Comparison of ENCODE assay signal across 15 cellular contexts in the genomic region with DNA sequence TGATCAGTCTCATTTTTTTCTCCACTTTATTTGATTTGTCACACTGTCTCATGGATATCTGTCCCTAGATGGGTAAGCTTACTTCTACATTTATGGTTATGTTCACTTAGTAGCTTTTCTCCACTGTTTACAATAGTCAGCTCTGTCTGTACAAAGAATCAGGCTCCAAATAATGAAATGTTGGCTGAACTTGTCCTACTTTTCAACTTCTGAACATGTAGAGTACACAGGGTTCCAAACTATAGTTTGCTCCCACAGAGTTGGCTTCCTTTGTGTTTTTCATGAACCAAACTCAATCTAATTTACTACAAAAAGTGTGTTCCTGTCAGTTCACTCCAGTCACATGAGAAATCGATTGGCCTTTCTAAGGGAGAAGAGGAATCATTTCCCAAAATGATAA.
A peak's percentile ranks its signal among the peaks of the same experiment; 100 is the strongest.
DNase-seq lines count a peak whose midpoint lies in the region; ATAC-seq and TF ChIP-seq lines count a peak whose summit lies in the region.
"Had no signal": no experiment of that assay in that cellular context is flagged by ENCODE, and none has a peak within 500 bp of the region (broad histone marks: within the 10 kb centered on the region; RNA-seq: fewer than 3 reads in every experiment).

No MANE protein-coding gene starts in this region.

- intact Hi-C loops in esophagus squamous epithelium (cut with DNase I) (no loop called here), transverse colon (cut with DNase I; ENCODE audit: low total_unique reads) (no loop called here)

- ATAC-seq in activated T-cell treated with anti-CD3 and anti-CD28 coated beads, Interleukin-2, amount 50 U/mL, for 72 hours (replicated peaks in 1 of 2) = no peak
- ATAC-seq in HG03135 (IDR thresholded peaks at IDR 0.05; ENCODE audit: unreplicated experiment) = no peak

- H3K27me3 ChIP-seq in esophagus squamous epithelium = no peaks in the 10 kb centered on the region
- H3K27me3 ChIP-seq in transverse colon = no peaks in the 10 kb centered on the region
- H3K27me3 ChIP-seq: brain microvascular endothelial cell had no signal

- no peak for TF ChIP-seq CTCF in esophagus squamous epithelium (IDR thresholded peaks at IDR 0.05)
- no peak for TF ChIP-seq CTCF in nephron (IDR thresholded peaks at IDR 0.05; ENCODE audit: unreplicated experiment in 3 of 3)
- TF ChIP-seq CTCF in transverse colon (IDR thresholded peaks at IDR 0.05) = no peak

- in situ Hi-C loops in transverse colon (cut with MboI; ENCODE audit: low pct_ligation_motif_present in 1 of 4, low pct_unique_long_range_greater_than_20kb in 1 of 4, low sequenced_read_pairs in 3 of 4) = no loop called here

- TF ChIP-seq EP300 in transverse colon (IDR thresholded peaks at IDR 0.05; ENCODE audit: low read depth) = no peak

- H3K36me3 Mint-ChIP-seq in activated T-cell treated with anti-CD3 and anti-CD28 coated beads, Interleukin-2, amount 50 U/mL, for 24 hours (ENCODE audit: low read depth) = peaks cover 13% of the 10 kb centered on the region
- H3K36me3 Mint-ChIP-seq in activated T-cell treated with anti-CD3 and anti-CD28 coated beads, Interleukin-2, amount 50 U/mL, for 72 hours (ENCODE audit: insufficient read depth in 2 of 2) = peaks cover 6 to 8% of the 10 kb centered on the region in 2 donors
- no peaks in the 10 kb centered on the region for H3K36me3 Mint-ChIP-seq in nephron (ENCODE audit: low read depth)

- TF ChIP-seq POLR2A in esophagus squamous epithelium (IDR thresholded peaks at IDR 0.05) (no peak), transverse colon (IDR thresholded peaks at IDR 0.05) (no peak)

- H3K4me1 ChIP-seq in esophagus squamous epithelium (peaks cover 0 to 30% (median 24%) of the 10 kb centered on the region in 3 donors), transverse colon (peaks cover 0 to 8% (median 3%) of the 10 kb centered on the region in 4 donors)

- 60 to 83% methylated on average over 1 of the region's 1 CpG for WGBS in esophagus squamous epithelium, 2 donors
- WGBS in transverse colon (ENCODE audit: low coverage in 1 of 2), 2 donors = 90% methylated on average over 1 of the region's 1 CpG; no CpG with 5 or more reads in 1 of the 2 donors

- no peaks in the 10 kb centered on the region for H3K9me3 ChIP-seq in esophagus squamous epithelium
- no peaks in the 10 kb centered on the region for H3K9me3 ChIP-seq in transverse colon

- H3K36me3 ChIP-seq in esophagus squamous epithelium (no peaks in the 10 kb centered on the region), transverse colon (no peaks in the 10 kb centered on the region)
- H3K36me3 ChIP-seq: brain microvascular endothelial cell had no signal

- peak overlapping the region; percentile 96 for H3K27ac Mint-ChIP-seq in activated T-cell treated with anti-CD3 and anti-CD28 coated beads, Interleukin-2, amount 50 U/mL, for 24 hours
- no peak overlapping the region for H3K27ac Mint-ChIP-seq in activated T-cell treated with anti-CD3 and anti-CD28 coated beads, Interleukin-2, amount 50 U/mL, for 72 hours
- peak overlapping the region in 2 of 3 experiments; percentile 30 to 60 for H3K27ac Mint-ChIP-seq in nephron

- H3K4me3 Mint-ChIP-seq in activated T-cell treated with anti-CD3 and anti-CD28 coated beads, Interleukin-2, amount 50 U/mL, for 24 hours = peak overlapping the region; percentile 20
- H3K4me3 Mint-ChIP-seq in activated T-cell treated with anti-CD3 and anti-CD28 coated beads, Interleukin-2, amount 50 U/mL, for 72 hours = no peak overlapping the region
- no peak overlapping the region for H3K4me3 Mint-ChIP-seq in nephron

- H3K27ac ChIP-seq in esophagus squamous epithelium (peak overlapping the region; percentile 62 to 82 (median 76)), transverse colon (peak overlapping the region; percentile 36 to 66 (median 40))
- H3K27ac ChIP-seq: brain microvascular endothelial cell had no signal

- DNase-seq in activated T-cell treated with anti-CD3 and anti-CD28 coated beads, Interleukin-2, amount 50 U/mL, for 24 hours = no peak
- DNase-seq in activated T-cell treated with anti-CD3 and anti-CD28 coated beads, Interleukin-2, amount 50 U/mL, for 72 hours = no peak
- DNase-seq in esophagus squamous epithelium (lab: John Stamatoyannopoulos, UW) (no peak), transverse colon (no peak), NCI-H2196 treated with DMSO at 0.1 percent for 48 hours (lab: John Stamatoyannopoulos, UW; ENCODE audit: unreplicated experiment) (no peak)
- no peak for DNase-seq in NK-92 treated with Interleukin-12 subunit alpha and Interleukin-12 subunit beta, amount 100 ng/mL, for 24 hours (lab: John Stamatoyannopoulos, UW)
- DNase-seq: activated CD4-positive, alpha-beta T cell treated with anti-CD3 and anti-CD28 coated beads, Interleukin-2, amount 50 U/mL, for 4 hours; brain microvascular endothelial cell; midbrain; NCI-H1092 treated with DMSO at 0.1 percent for 48 hours; occipital lobe; stimulated activated CD4-positive, alpha-beta T cell treated with anti-CD3 and anti-CD28 coated beads, Interleukin-12 subunit alpha, Interleukin-12 subunit beta, amount 100 ng/mL, for 4 hours; substantia nigra had no signal

- H3K4me3 ChIP-seq in esophagus squamous epithelium (no peak overlapping the region), transverse colon (no peak overlapping the region)

- H3K9me3 Mint-ChIP-seq in activated T-cell treated with anti-CD3 and anti-CD28 coated beads, Interleukin-2, amount 50 U/mL, for 24 hours = peaks cover 2% of the 10 kb centered on the region
- H3K9me3 Mint-ChIP-seq in activated T-cell treated with anti-CD3 and anti-CD28 coated beads, Interleukin-2, amount 50 U/mL, for 72 hours = peaks cover 2 to 5% of the 10 kb centered on the region in 2 donors
- no peaks in the 10 kb centered on the region for H3K9me3 Mint-ChIP-seq in nephron

- peaks cover 2% of the 10 kb centered on the region for H3K27me3 Mint-ChIP-seq in activated T-cell treated with anti-CD3 and anti-CD28 coated beads, Interleukin-2, amount 50 U/mL, for 24 hours
- peaks cover 39% of the 10 kb centered on the region for H3K27me3 Mint-ChIP-seq in activated T-cell treated with anti-CD3 and anti-CD28 coated beads, Interleukin-2, amount 50 U/mL, for 72 hours (ENCODE audit: low read depth)
- peaks cover 5% of the 10 kb centered on the region for H3K27me3 Mint-ChIP-seq in nephron (ENCODE audit: low read depth)

- peaks cover 58% of the 10 kb centered on the region for H3K4me1 Mint-ChIP-seq in activated T-cell treated with anti-CD3 and anti-CD28 coated beads, Interleukin-2, amount 50 U/mL, for 24 hours (ENCODE audit: low read depth)
- peaks cover 65% of the 10 kb centered on the region for H3K4me1 Mint-ChIP-seq in activated T-cell treated with anti-CD3 and anti-CD28 coated beads, Interleukin-2, amount 50 U/mL, for 72 hours (ENCODE audit: low read depth)
- peaks cover 19% of the 10 kb centered on the region for H3K4me1 Mint-ChIP-seq in nephron
